ENCODE assay signal across 1 cellular context in the genomic region with DNA sequence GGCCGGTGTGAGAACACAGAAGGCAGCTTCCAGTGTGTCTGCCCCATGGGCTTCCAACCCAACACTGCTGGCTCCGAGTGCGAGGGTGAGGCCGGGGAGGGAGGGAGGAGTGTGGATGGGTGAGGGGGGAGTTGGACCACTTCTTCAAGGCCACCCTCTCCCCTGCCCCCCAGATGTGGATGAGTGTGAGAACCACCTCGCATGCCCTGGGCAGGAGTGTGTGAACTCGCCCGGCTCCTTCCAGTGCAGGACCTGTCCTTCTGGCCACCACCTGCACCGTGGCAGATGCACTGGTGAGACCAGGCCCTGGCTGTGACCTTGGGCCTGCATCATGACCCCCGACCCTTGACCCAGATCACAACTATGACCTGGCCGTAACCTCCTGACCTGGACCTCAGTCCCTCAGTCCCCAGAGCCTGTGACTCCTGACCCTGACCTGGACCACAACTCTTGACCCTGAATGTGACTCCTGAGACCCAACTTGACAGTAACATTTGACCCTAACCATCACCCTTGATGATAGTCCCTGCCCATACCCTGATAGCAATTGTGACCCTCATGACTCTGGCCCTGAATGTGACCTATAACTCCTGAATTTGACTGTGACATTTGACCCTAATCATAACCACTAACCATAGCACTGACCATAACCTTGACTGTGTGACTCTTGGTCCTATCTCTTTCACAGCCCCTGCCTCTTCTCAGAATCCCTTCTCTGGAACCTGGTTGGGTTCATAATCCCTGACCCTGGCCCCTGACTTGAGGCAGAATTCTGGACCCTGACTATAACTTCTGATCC.
TF ChIP-seq lines count a peak whose summit lies in the region.

No MANE protein-coding gene starts in this region.

TF ChIP-seq in HEK293, 187 proteins besides CTCF, POLR2A, EP300 and RAD21 (continued from another document):
- TF ChIP-seq, protein P1, sequence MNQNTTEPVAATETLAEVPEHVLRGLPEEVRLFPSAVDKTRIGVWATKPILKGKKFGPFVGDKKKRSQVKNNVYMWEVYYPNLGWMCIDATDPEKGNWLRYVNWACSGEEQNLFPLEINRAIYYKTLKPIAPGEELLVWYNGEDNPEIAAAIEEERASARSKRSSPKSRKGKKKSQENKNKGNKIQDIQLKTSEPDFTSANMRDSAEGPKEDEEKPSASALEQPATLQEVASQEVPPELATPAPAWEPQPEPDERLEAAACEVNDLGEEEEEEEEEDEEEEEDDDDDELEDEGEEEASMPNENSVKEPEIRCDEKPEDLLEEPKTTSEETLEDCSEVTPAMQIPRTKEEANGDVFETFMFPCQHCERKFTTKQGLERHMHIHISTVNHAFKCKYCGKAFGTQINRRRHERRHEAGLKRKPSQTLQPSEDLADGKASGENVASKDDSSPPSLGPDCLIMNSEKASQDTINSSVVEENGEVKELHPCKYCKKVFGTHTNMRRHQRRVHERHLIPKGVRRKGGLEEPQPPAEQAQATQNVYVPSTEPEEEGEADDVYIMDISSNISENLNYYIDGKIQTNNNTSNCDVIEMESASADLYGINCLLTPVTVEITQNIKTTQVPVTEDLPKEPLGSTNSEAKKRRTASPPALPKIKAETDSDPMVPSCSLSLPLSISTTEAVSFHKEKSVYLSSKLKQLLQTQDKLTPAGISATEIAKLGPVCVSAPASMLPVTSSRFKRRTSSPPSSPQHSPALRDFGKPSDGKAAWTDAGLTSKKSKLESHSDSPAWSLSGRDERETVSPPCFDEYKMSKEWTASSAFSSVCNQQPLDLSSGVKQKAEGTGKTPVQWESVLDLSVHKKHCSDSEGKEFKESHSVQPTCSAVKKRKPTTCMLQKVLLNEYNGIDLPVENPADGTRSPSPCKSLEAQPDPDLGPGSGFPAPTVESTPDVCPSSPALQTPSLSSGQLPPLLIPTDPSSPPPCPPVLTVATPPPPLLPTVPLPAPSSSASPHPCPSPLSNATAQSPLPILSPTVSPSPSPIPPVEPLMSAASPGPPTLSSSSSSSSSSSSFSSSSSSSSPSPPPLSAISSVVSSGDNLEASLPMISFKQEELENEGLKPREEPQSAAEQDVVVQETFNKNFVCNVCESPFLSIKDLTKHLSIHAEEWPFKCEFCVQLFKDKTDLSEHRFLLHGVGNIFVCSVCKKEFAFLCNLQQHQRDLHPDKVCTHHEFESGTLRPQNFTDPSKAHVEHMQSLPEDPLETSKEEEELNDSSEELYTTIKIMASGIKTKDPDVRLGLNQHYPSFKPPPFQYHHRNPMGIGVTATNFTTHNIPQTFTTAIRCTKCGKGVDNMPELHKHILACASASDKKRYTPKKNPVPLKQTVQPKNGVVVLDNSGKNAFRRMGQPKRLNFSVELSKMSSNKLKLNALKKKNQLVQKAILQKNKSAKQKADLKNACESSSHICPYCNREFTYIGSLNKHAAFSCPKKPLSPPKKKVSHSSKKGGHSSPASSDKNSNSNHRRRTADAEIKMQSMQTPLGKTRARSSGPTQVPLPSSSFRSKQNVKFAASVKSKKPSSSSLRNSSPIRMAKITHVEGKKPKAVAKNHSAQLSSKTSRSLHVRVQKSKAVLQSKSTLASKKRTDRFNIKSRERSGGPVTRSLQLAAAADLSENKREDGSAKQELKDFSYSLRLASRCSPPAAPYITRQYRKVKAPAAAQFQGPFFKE (tag by site-specific recombination; IDR thresholded peaks at IDR 0.05; ENCODE audit: borderline replicate concordance): no peak
- TF ChIP-seq KLF7 (tag by site-specific recombination; IDR thresholded peaks at IDR 0.05; ENCODE audit: borderline replicate concordance) (0 out of 2 replicates have a peak, but pooled peaks have one; percentile 9), OSR2 (tag by site-specific recombination; IDR thresholded peaks at IDR 0.05) (no peak), KLF9 (tag by site-specific recombination; IDR thresholded peaks at IDR 0.05; ENCODE audit: low read depth) (no peak), ZNF10 (tag by site-specific recombination; IDR thresholded peaks at IDR 0.05) (no peak), ZNF292 (tag by site-specific recombination; IDR thresholded peaks at IDR 0.05; ENCODE audit: borderline replicate concordance, low read depth) (no peak), ZNF416 (tag by site-specific recombination; IDR thresholded peaks at IDR 0.05) (no peak), MEIS1 (CRISPR knock-in tag; IDR thresholded peaks at IDR 0.05; ENCODE audit: borderline replicate concordance) (no peak), ZNF501 (tag by site-specific recombination; IDR thresholded peaks at IDR 0.05) (no peak), ZBTB21 (tag by site-specific recombination; IDR thresholded peaks at IDR 0.05) (no peak), RBAK (tag by site-specific recombination; IDR thresholded peaks at IDR 0.05) (no peak), ZNF596 (tag by site-specific recombination; IDR thresholded peaks at IDR 0.05) (no peak), ZNF558 (tag by site-specific recombination; IDR thresholded peaks at IDR 0.05) (no peak), SETDB1 (IDR thresholded peaks at IDR 0.05; ENCODE audit: insufficient read length, low read length) (no peak), ZBTB7A (tag by site-specific recombination; IDR thresholded peaks at IDR 0.05; ENCODE audit: low read depth) (peak; percentile 9; the same call in 1 of the 2 replicates), KLF8 (tag by site-specific recombination; IDR thresholded peaks at IDR 0.05) (no peak), ZNF707 (tag by site-specific recombination; IDR thresholded peaks at IDR 0.05) (no peak), ZFP37 (tag by site-specific recombination; IDR thresholded peaks at IDR 0.05) (no peak), ZNF423 (tag by site-specific recombination; IDR thresholded peaks at IDR 0.05) (no peak), ZNF175 (tag by site-specific recombination; IDR thresholded peaks at IDR 0.05) (no peak), TCF7L2 (IDR thresholded peaks at IDR 0.05; ENCODE audit: borderline replicate concordance, low read depth, low read length) (no peak), ZNF155 (tag by site-specific recombination; IDR thresholded peaks at IDR 0.05) (no peak), MZF1 (tag by site-specific recombination; IDR thresholded peaks at IDR 0.05; ENCODE audit: borderline replicate concordance) (no peak), GLI2 (tag by site-specific recombination; IDR thresholded peaks at IDR 0.05; ENCODE audit: borderline replicate concordance, low read depth) (no peak), KLF1 (tag by site-specific recombination; IDR thresholded peaks at IDR 0.05) (peak; percentile 26; the same call in 1 of the 2 replicates), ZNF785 (tag by site-specific recombination; IDR thresholded peaks at IDR 0.05) (no peak), EGR2 (tag by site-specific recombination; IDR thresholded peaks at IDR 0.05; ENCODE audit: low read depth) (no peak), ZNF248 (tag by site-specific recombination; IDR thresholded peaks at IDR 0.05) (no peak), ZNF223 (tag by site-specific recombination; IDR thresholded peaks at IDR 0.05) (no peak), GLIS2 (tag by site-specific recombination; IDR thresholded peaks at IDR 0.05) (no peak), ZBTB48 (tag by site-specific recombination; IDR thresholded peaks at IDR 0.05) (no peak; the same call in 1 of the 2 replicates), ZNF335 (tag by site-specific recombination; conservative IDR thresholded peaks at IDR 0.05) (no peak), ZNF571 (tag by site-specific recombination; IDR thresholded peaks at IDR 0.05) (no peak), ZNF341 (tag by site-specific recombination; IDR thresholded peaks at IDR 0.05; ENCODE audit: low read depth) (no peak), ZNF114 (tag by site-specific recombination; IDR thresholded peaks at IDR 0.05) (no peak)
- TF ChIP-seq, protein P2, sequence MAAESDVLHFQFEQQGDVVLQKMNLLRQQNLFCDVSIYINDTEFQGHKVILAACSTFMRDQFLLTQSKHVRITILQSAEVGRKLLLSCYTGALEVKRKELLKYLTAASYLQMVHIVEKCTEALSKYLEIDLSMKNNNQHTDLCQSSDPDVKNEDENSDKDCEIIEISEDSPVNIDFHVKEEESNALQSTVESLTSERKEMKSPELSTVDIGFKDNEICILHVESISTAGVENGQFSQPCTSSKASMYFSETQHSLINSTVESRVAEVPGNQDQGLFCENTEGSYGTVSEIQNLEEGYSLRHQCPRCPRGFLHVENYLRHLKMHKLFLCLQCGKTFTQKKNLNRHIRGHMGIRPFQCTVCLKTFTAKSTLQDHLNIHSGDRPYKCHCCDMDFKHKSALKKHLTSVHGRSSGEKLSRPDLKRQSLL (tag by site-specific recombination; IDR thresholded peaks at IDR 0.05): no peak
- TF ChIP-seq, protein P3, sequence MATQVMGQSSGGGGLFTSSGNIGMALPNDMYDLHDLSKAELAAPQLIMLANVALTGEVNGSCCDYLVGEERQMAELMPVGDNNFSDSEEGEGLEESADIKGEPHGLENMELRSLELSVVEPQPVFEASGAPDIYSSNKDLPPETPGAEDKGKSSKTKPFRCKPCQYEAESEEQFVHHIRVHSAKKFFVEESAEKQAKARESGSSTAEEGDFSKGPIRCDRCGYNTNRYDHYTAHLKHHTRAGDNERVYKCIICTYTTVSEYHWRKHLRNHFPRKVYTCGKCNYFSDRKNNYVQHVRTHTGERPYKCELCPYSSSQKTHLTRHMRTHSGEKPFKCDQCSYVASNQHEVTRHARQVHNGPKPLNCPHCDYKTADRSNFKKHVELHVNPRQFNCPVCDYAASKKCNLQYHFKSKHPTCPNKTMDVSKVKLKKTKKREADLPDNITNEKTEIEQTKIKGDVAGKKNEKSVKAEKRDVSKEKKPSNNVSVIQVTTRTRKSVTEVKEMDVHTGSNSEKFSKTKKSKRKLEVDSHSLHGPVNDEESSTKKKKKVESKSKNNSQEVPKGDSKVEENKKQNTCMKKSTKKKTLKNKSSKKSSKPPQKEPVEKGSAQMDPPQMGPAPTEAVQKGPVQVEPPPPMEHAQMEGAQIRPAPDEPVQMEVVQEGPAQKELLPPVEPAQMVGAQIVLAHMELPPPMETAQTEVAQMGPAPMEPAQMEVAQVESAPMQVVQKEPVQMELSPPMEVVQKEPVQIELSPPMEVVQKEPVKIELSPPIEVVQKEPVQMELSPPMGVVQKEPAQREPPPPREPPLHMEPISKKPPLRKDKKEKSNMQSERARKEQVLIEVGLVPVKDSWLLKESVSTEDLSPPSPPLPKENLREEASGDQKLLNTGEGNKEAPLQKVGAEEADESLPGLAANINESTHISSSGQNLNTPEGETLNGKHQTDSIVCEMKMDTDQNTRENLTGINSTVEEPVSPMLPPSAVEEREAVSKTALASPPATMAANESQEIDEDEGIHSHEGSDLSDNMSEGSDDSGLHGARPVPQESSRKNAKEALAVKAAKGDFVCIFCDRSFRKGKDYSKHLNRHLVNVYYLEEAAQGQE (tag by site-specific recombination; IDR thresholded peaks at IDR 0.05): no peak
- TF ChIP-seq, protein P4, sequence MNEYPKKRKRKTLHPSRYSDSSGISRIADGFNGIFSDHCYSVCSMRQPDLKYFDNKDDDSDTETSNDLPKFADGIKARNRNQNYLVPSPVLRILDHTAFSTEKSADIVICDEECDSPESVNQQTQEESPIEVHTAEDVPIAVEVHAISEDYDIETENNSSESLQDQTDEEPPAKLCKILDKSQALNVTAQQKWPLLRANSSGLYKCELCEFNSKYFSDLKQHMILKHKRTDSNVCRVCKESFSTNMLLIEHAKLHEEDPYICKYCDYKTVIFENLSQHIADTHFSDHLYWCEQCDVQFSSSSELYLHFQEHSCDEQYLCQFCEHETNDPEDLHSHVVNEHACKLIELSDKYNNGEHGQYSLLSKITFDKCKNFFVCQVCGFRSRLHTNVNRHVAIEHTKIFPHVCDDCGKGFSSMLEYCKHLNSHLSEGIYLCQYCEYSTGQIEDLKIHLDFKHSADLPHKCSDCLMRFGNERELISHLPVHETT (tag by site-specific recombination; IDR thresholded peaks at IDR 0.05): no peak
- TF ChIP-seq, protein P5, sequence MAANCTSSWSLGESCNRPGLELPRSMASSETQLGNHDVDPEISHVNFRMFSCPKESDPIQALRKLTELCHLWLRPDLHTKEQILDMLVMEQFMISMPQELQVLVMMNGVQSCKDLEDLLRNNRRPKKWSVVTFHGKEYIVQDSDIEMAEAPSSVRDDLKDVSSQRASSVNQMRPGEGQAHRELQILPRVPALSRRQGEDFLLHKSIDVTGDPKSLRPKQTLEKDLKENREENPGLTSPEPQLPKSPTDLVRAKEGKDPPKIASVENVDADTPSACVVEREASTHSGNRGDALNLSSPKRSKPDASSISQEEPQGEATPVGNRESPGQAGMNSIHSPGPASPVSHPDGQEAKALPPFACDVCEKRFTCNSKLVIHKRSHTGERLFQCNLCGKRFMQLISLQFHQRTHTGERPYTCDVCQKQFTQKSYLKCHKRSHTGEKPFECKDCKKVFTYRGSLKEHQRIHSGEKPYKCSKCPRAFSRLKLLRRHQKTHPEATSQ (tag by site-specific recombination; IDR thresholded peaks at IDR 0.05): no peak
- TF ChIP-seq, protein P6, sequence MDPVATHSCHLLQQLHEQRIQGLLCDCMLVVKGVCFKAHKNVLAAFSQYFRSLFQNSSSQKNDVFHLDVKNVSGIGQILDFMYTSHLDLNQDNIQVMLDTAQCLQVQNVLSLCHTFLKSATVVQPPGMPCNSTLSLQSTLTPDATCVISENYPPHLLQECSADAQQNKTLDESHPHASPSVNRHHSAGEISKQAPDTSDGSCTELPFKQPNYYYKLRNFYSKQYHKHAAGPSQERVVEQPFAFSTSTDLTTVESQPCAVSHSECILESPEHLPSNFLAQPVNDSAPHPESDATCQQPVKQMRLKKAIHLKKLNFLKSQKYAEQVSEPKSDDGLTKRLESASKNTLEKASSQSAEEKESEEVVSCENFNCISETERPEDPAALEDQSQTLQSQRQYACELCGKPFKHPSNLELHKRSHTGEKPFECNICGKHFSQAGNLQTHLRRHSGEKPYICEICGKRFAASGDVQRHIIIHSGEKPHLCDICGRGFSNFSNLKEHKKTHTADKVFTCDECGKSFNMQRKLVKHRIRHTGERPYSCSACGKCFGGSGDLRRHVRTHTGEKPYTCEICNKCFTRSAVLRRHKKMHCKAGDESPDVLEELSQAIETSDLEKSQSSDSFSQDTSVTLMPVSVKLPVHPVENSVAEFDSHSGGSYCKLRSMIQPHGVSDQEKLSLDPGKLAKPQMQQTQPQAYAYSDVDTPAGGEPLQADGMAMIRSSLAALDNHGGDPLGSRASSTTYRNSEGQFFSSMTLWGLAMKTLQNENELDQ (tag by site-specific recombination; IDR thresholded peaks at IDR 0.05; ENCODE audit: low read depth): no peak
- TF ChIP-seq, protein P7, sequence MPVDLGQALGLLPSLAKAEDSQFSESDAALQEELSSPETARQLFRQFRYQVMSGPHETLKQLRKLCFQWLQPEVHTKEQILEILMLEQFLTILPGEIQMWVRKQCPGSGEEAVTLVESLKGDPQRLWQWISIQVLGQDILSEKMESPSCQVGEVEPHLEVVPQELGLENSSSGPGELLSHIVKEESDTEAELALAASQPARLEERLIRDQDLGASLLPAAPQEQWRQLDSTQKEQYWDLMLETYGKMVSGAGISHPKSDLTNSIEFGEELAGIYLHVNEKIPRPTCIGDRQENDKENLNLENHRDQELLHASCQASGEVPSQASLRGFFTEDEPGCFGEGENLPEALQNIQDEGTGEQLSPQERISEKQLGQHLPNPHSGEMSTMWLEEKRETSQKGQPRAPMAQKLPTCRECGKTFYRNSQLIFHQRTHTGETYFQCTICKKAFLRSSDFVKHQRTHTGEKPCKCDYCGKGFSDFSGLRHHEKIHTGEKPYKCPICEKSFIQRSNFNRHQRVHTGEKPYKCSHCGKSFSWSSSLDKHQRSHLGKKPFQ (tag by site-specific recombination; IDR thresholded peaks at IDR 0.05): no peak
TF ChIP-seq in HEK293: peak in this region for 7.
